Comparison of ENCODE assay signal across 1 cellular context in the genomic region with DNA sequence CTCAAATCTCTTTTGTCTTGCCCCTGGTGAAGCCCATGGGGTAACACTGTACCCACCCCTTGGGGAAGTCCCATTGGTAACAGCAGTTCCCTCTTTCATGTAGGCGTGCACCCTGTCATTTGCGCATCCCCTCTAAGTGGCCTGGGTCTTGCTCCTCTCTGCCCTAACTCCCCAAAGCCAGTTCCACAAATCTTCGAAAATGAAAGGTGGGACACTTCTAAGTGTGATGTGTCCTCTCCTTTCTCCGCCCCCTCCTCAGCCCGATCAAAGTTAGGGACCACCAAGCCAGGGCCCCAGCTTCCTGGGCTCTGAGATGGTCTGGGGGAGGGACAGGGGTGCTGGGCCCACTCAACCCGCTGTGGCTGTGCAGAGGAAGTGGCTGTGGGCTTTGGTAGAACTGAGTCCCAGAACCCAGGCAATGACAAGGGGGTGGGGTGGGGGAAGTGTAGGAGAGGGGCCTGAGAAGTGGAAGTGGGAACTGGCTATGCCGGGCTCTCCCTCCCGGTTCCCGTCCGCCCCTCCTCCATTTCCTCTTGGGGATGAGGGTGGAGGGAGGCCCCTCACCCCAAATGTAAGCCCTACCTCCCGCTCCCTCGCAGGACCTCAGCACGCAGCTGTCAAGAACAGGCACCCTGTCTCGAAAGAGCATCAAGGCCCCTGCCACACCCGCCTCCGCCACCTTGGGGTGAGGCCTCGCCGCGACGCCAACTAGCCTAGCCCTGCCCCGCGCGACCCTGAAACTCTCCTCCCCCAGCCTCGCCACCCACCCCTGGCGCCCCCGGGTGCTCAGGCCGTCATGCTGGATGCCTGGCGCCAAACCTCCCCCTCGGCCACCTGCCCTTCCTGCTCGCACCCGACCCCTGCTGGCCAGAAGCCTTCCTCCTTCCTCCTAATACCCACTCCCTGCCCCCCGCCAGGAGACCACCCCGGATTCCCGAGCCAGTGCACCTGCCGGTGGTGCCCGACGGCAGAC.
TF ChIP-seq lines count a peak whose summit lies in the region.

No MANE protein-coding gene starts in this region.

TF ChIP-seq in GM12878, 131 proteins besides CTCF, POLR2A, EP300 and RAD21 (continued from another document and continues in another):
- TF ChIP-seq, protein P1, sequence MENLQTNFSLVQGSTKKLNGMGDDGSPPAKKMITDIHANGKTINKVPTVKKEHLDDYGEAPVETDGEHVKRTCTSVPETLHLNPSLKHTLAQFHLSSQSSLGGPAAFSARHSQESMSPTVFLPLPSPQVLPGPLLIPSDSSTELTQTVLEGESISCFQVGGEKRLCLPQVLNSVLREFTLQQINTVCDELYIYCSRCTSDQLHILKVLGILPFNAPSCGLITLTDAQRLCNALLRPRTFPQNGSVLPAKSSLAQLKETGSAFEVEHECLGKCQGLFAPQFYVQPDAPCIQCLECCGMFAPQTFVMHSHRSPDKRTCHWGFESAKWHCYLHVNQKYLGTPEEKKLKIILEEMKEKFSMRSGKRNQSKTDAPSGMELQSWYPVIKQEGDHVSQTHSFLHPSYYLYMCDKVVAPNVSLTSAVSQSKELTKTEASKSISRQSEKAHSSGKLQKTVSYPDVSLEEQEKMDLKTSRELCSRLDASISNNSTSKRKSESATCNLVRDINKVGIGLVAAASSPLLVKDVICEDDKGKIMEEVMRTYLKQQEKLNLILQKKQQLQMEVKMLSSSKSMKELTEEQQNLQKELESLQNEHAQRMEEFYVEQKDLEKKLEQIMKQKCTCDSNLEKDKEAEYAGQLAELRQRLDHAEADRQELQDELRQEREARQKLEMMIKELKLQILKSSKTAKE (IDR thresholded peaks at IDR 0.05; ENCODE audit: low read depth, poor library complexity, severe bottlenecking): no peak
- TF ChIP-seq, protein P2, sequence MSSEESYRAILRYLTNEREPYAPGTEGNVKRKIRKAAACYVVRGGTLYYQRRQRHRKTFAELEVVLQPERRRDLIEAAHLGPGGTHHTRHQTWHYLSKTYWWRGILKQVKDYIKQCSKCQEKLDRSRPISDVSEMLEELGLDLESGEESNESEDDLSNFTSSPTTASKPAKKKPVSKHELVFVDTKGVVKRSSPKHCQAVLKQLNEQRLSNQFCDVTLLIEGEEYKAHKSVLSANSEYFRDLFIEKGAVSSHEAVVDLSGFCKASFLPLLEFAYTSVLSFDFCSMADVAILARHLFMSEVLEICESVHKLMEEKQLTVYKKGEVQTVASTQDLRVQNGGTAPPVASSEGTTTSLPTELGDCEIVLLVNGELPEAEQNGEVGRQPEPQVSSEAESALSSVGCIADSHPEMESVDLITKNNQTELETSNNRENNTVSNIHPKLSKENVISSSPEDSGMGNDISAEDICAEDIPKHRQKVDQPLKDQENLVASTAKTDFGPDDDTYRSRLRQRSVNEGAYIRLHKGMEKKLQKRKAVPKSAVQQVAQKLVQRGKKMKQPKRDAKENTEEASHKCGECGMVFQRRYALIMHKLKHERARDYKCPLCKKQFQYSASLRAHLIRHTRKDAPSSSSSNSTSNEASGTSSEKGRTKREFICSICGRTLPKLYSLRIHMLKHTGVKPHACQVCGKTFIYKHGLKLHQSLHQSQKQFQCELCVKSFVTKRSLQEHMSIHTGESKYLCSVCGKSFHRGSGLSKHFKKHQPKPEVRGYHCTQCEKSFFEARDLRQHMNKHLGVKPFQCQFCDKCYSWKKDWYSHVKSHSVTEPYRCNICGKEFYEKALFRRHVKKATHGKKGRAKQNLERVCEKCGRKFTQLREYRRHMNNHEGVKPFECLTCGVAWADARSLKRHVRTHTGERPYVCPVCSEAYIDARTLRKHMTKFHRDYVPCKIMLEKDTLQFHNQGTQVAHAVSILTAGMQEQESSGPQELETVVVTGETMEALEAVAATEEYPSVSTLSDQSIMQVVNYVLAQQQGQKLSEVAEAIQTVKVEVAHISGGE (CRISPR knock-in tag; IDR thresholded peaks at IDR 0.05): no peak
- TF ChIP-seq BCL11A (IDR thresholded peaks at IDR 0.05; ENCODE audit: low read depth, low read length): no peak
- TF ChIP-seq EGR1 (IDR thresholded peaks at IDR 0.05; ENCODE audit: borderline replicate concordance in 1 of 2, low read depth in 2 of 2, low read length in 2 of 2): peak in 1 of 2 experiments; percentile 62; a peak in 1 of 3 replicates
- TF ChIP-seq, protein P3, sequence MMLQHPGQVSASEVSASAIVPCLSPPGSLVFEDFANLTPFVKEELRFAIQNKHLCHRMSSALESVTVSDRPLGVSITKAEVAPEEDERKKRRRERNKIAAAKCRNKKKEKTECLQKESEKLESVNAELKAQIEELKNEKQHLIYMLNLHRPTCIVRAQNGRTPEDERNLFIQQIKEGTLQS (IDR thresholded peaks at IDR 0.05; ENCODE audit: borderline replicate concordance, extremely low read depth, low read depth, low read length): no peak
- peak; percentile 74 for TF ChIP-seq SPI1 (IDR thresholded peaks at IDR 0.05; ENCODE audit: borderline replicate concordance, insufficient read depth, low read depth, low read length)
- TF ChIP-seq ZNF24 (IDR thresholded peaks at IDR 0.05): no peak
- TF ChIP-seq, protein P4, sequence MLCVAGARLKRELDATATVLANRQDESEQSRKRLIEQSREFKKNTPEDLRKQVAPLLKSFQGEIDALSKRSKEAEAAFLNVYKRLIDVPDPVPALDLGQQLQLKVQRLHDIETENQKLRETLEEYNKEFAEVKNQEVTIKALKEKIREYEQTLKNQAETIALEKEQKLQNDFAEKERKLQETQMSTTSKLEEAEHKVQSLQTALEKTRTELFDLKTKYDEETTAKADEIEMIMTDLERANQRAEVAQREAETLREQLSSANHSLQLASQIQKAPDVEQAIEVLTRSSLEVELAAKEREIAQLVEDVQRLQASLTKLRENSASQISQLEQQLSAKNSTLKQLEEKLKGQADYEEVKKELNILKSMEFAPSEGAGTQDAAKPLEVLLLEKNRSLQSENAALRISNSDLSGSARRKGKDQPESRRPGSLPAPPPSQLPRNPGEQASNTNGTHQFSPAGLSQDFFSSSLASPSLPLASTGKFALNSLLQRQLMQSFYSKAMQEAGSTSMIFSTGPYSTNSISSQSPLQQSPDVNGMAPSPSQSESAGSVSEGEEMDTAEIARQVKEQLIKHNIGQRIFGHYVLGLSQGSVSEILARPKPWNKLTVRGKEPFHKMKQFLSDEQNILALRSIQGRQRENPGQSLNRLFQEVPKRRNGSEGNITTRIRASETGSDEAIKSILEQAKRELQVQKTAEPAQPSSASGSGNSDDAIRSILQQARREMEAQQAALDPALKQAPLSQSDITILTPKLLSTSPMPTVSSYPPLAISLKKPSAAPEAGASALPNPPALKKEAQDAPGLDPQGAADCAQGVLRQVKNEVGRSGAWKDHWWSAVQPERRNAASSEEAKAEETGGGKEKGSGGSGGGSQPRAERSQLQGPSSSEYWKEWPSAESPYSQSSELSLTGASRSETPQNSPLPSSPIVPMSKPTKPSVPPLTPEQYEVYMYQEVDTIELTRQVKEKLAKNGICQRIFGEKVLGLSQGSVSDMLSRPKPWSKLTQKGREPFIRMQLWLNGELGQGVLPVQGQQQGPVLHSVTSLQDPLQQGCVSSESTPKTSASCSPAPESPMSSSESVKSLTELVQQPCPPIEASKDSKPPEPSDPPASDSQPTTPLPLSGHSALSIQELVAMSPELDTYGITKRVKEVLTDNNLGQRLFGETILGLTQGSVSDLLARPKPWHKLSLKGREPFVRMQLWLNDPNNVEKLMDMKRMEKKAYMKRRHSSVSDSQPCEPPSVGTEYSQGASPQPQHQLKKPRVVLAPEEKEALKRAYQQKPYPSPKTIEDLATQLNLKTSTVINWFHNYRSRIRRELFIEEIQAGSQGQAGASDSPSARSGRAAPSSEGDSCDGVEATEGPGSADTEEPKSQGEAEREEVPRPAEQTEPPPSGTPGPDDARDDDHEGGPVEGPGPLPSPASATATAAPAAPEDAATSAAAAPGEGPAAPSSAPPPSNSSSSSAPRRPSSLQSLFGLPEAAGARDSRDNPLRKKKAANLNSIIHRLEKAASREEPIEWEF (IDR thresholded peaks at IDR 0.05; ENCODE audit: insufficient replicate concordance, low read depth, low read length): no peak
- TF ChIP-seq GABPA (IDR thresholded peaks at IDR 0.05; ENCODE audit: low read depth): no peak
- TF ChIP-seq YBX1 (IDR thresholded peaks at IDR 0.05): no peak
- TF ChIP-seq PAX8 (IDR thresholded peaks at IDR 0.05): no peak
- no peak for TF ChIP-seq CREM (IDR thresholded peaks at IDR 0.05; ENCODE audit: low read depth)
- TF ChIP-seq, protein P5, sequence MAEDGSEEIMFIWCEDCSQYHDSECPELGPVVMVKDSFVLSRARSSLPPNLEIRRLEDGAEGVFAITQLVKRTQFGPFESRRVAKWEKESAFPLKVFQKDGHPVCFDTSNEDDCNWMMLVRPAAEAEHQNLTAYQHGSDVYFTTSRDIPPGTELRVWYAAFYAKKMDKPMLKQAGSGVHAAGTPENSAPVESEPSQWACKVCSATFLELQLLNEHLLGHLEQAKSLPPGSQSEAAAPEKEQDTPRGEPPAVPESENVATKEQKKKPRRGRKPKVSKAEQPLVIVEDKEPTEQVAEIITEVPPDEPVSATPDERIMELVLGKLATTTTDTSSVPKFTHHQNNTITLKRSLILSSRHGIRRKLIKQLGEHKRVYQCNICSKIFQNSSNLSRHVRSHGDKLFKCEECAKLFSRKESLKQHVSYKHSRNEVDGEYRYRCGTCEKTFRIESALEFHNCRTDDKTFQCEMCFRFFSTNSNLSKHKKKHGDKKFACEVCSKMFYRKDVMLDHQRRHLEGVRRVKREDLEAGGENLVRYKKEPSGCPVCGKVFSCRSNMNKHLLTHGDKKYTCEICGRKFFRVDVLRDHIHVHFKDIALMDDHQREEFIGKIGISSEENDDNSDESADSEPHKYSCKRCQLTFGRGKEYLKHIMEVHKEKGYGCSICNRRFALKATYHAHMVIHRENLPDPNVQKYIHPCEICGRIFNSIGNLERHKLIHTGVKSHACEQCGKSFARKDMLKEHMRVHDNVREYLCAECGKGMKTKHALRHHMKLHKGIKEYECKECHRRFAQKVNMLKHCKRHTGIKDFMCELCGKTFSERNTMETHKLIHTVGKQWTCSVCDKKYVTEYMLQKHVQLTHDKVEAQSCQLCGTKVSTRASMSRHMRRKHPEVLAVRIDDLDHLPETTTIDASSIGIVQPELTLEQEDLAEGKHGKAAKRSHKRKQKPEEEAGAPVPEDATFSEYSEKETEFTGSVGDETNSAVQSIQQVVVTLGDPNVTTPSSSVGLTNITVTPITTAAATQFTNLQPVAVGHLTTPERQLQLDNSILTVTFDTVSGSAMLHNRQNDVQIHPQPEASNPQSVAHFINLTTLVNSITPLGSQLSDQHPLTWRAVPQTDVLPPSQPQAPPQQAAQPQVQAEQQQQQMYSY (CRISPR knock-in tag; IDR thresholded peaks at IDR 0.05): no peak
- TF ChIP-seq, protein P6, sequence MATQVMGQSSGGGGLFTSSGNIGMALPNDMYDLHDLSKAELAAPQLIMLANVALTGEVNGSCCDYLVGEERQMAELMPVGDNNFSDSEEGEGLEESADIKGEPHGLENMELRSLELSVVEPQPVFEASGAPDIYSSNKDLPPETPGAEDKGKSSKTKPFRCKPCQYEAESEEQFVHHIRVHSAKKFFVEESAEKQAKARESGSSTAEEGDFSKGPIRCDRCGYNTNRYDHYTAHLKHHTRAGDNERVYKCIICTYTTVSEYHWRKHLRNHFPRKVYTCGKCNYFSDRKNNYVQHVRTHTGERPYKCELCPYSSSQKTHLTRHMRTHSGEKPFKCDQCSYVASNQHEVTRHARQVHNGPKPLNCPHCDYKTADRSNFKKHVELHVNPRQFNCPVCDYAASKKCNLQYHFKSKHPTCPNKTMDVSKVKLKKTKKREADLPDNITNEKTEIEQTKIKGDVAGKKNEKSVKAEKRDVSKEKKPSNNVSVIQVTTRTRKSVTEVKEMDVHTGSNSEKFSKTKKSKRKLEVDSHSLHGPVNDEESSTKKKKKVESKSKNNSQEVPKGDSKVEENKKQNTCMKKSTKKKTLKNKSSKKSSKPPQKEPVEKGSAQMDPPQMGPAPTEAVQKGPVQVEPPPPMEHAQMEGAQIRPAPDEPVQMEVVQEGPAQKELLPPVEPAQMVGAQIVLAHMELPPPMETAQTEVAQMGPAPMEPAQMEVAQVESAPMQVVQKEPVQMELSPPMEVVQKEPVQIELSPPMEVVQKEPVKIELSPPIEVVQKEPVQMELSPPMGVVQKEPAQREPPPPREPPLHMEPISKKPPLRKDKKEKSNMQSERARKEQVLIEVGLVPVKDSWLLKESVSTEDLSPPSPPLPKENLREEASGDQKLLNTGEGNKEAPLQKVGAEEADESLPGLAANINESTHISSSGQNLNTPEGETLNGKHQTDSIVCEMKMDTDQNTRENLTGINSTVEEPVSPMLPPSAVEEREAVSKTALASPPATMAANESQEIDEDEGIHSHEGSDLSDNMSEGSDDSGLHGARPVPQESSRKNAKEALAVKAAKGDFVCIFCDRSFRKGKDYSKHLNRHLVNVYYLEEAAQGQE (IDR thresholded peaks at IDR 0.05; ENCODE audit: low read depth, low read length): no peak
- no peak for TF ChIP-seq ZNF622 (IDR thresholded peaks at IDR 0.05)
- TF ChIP-seq, protein P7, sequence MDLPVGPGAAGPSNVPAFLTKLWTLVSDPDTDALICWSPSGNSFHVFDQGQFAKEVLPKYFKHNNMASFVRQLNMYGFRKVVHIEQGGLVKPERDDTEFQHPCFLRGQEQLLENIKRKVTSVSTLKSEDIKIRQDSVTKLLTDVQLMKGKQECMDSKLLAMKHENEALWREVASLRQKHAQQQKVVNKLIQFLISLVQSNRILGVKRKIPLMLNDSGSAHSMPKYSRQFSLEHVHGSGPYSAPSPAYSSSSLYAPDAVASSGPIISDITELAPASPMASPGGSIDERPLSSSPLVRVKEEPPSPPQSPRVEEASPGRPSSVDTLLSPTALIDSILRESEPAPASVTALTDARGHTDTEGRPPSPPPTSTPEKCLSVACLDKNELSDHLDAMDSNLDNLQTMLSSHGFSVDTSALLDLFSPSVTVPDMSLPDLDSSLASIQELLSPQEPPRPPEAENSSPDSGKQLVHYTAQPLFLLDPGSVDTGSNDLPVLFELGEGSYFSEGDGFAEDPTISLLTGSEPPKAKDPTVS (IDR thresholded peaks at IDR 0.05; ENCODE audit: low read depth, low read length): no peak
- no peak for TF ChIP-seq SUPT20H (IDR thresholded peaks at IDR 0.05; ENCODE audit: borderline replicate concordance, control insufficient read depth, low read depth, low read length)
- TF ChIP-seq PAX5 (IDR thresholded peaks at IDR 0.05; ENCODE audit: borderline replicate concordance, low read depth, low read length): 0 out of 2 replicates have a peak, but pooled peaks have one; percentile 36
- TF ChIP-seq, protein P8, sequence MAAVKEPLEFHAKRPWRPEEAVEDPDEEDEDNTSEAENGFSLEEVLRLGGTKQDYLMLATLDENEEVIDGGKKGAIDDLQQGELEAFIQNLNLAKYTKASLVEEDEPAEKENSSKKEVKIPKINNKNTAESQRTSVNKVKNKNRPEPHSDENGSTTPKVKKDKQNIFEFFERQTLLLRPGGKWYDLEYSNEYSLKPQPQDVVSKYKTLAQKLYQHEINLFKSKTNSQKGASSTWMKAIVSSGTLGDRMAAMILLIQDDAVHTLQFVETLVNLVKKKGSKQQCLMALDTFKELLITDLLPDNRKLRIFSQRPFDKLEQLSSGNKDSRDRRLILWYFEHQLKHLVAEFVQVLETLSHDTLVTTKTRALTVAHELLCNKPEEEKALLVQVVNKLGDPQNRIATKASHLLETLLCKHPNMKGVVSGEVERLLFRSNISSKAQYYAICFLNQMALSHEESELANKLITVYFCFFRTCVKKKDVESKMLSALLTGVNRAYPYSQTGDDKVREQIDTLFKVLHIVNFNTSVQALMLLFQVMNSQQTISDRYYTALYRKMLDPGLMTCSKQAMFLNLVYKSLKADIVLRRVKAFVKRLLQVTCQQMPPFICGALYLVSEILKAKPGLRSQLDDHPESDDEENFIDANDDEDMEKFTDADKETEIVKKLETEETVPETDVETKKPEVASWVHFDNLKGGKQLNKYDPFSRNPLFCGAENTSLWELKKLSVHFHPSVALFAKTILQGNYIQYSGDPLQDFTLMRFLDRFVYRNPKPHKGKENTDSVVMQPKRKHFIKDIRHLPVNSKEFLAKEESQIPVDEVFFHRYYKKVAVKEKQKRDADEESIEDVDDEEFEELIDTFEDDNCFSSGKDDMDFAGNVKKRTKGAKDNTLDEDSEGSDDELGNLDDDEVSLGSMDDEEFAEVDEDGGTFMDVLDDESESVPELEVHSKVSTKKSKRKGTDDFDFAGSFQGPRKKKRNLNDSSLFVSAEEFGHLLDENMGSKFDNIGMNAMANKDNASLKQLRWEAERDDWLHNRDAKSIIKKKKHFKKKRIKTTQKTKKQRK (IDR thresholded peaks at IDR 0.05; ENCODE audit: low read depth, low read length): no peak
- no peak for TF ChIP-seq ZNF274 (IDR thresholded peaks at IDR 0.05; ENCODE audit: insufficient read depth, insufficient read length)
- 0 out of 2 replicates have a peak, but pooled peaks have one; percentile 59 for TF ChIP-seq TCF3 (IDR thresholded peaks at IDR 0.05; ENCODE audit: borderline replicate concordance, insufficient read depth, low read depth, low read length)
